ENCODE assay signal across 8 cellular contexts in the genomic region with DNA sequence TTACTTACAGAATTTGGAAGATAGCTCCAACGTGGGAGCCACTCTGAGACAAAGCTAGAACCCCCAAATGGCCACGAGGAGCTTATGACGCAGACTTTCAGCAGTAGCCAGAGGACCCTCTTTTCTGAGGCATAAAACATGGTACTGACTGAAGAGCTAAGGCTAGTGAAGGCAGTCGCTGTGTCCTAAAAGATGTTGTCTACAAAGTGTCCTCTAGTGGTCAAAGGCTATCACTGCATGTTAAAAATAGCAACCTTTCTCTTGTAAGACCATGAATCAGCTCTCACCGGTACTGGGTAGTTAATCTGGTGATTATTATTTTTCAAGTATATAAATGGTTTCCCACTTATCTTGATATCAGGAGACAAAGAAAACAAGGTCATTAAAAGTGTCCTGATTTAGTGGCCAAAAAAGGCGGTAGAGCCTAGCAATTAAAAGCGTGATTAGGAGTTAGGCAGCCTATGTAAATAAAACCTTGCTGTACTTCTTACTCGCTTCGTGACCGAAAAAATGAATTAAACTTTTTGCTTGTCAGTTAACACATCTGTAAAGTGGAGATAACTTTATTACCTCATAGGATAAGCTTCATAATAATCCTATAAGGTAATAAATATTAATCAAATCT. TPM values are rescaled to one million over a fixed set of nuclear protein-coding genes. Genes with fewer than 3 reads are reported as not detected.
DNase-seq lines count a peak whose midpoint lies in the region; ATAC-seq, FAIRE-seq and TF ChIP-seq lines count a peak whose summit lies in the region.

No MANE protein-coding gene starts in this region.

- no peaks in the 10 kb centered on the region for H3K36me3 ChIP-seq in esophagus squamous epithelium
- no peaks in the 10 kb centered on the region for H3K36me3 ChIP-seq in neuronal stem cell (replicated peaks in 1 of 2; ENCODE audit: control insufficient read depth in 2 of 2, insufficient read depth in 2 of 2, low read length in 2 of 2)

- in situ Hi-C loops in SK-MEL-5 (cut with HindIII; ENCODE audit: low pct_unique_long_range_greater_than_20kb, low sequenced_read_pairs), result no loop called here

- no peak overlapping the region for H3K4me2 ChIP-seq in neuronal stem cell (ENCODE audit: insufficient read depth, low read length, poor library complexity, severe bottlenecking)

- H4K91ac ChIP-seq in neuronal stem cell (ENCODE audit: low read depth, low read length, poor library complexity), result no peak overlapping the region

- no peak overlapping the region for H2BK5ac ChIP-seq in neuronal stem cell (ENCODE audit: low read length)

- TF ChIP-seq POLR2A in esophagus squamous epithelium (IDR thresholded peaks at IDR 0.05), result no peak

- H3K4ac ChIP-seq in neuronal stem cell (ENCODE audit: low read length), result no peak overlapping the region

- no peak overlapping the region for H2BK12ac ChIP-seq in neuronal stem cell (ENCODE audit: low read length)

- H3K4me1 ChIP-seq in esophagus squamous epithelium (no peaks in the 10 kb centered on the region), neuronal stem cell (ENCODE audit: control insufficient read depth in 2 of 2, insufficient read depth in 1 of 2, low read depth in 1 of 2, low read length in 2 of 2) (no peaks in the 10 kb centered on the region)

- FAIRE-seq in GM18507 (lab: Jason Lieb, UNC), result peak; percentile 64

- H3K79me1 ChIP-seq in neuronal stem cell (ENCODE audit: low read depth, low read length), result no peaks in the 10 kb centered on the region

- H2BK120ac ChIP-seq in neuronal stem cell (ENCODE audit: low read depth, low read length), result no peak overlapping the region

- H3K27me3 ChIP-seq in esophagus squamous epithelium (no peaks in the 10 kb centered on the region), neuronal stem cell (ENCODE audit: control insufficient read depth in 3 of 3, insufficient read depth in 3 of 3, low read depth in 1 of 3, low read length in 3 of 3) (no peaks in the 10 kb centered on the region)

- no peak overlapping the region for H2BK15ac ChIP-seq in neuronal stem cell (ENCODE audit: low read length)

- TF ChIP-seq CTCF in AG09319 (IDR thresholded peaks at IDR 0.05; ENCODE audit: low read depth, low read length) (peak; percentile 90), esophagus squamous epithelium (IDR thresholded peaks at IDR 0.05) (peak; percentile 31 to 80 (median 74))

- DNase-seq in AG09319 (ENCODE audit: extremely low read depth, low read depth), result peak; percentile 40
- DNase-seq in GM18507 (ENCODE audit: extremely low spot score, insufficient read length, low read depth), result peak; percentile 12
- peak; percentile 80 for DNase-seq in NAMALWA (ENCODE audit: low spot score)
- peak; percentile 81 for DNase-seq in SK-MEL-5 (ENCODE audit: low read depth, low spot score)
- DNase-seq in esophagus squamous epithelium (lab: John Stamatoyannopoulos, UW), result no peak
- peak; percentile 50 for DNase-seq in neuronal stem cell (ENCODE audit: low spot score)
- no peak for DNase-seq in posterior cingulate gyrus

- 33 to 48% methylated on average over 10 of the region's 10 CpGs for WGBS in esophagus squamous epithelium, 2 donors
- WGBS in neuronal stem cell (ENCODE audit: extremely low coverage in 2 of 2, insufficient read length in 2 of 2, insufficient replicate concordance in 1 of 2), 2 donors, result no CpG with 5 or more reads among the region's 10 CpGs

- no peak overlapping the region for H2AK5ac ChIP-seq in neuronal stem cell (ENCODE audit: low read depth, low read length)

- H2AFZ ChIP-seq in neuronal stem cell (ENCODE audit: low read length), result no peak overlapping the region

- H3K9ac ChIP-seq in neuronal stem cell (ENCODE audit: low read depth, low read length, poor library complexity), result no peak overlapping the region

- intact Hi-C loops in esophagus squamous epithelium (cut with DNase I) (loop anchor here (5.0 kb wide), 1 partner anchor 175 kb away; no protein-coding TSS in a partner anchor), posterior cingulate gyrus (cut with DNase I) (no loop called here)

- H3K27ac ChIP-seq in esophagus squamous epithelium (no peak overlapping the region), neuronal stem cell (replicated peaks; ENCODE audit: low read length) (no peak overlapping the region)

- H3K23ac ChIP-seq in neuronal stem cell (ENCODE audit: low read depth, low read length, poor library complexity), result no peak overlapping the region

- H3K14ac ChIP-seq in neuronal stem cell (ENCODE audit: low read length), result no peak overlapping the region

- no peaks in the 10 kb centered on the region for H3K9me3 ChIP-seq in esophagus squamous epithelium
- H3K9me3 ChIP-seq in neuronal stem cell (replicated peaks in 1 of 2; ENCODE audit: control insufficient read depth in 2 of 2, insufficient read depth in 1 of 2, low read depth in 1 of 2, low read length in 2 of 2), result no peaks in the 10 kb centered on the region

- H4K8ac ChIP-seq in neuronal stem cell (ENCODE audit: low read depth, low read length), result no peak overlapping the region

- ATAC-seq in HG02798 (IDR thresholded peaks at IDR 0.05; ENCODE audit: poor library complexity, unreplicated experiment), result peak; percentile 97

- H3K4me3 ChIP-seq in esophagus squamous epithelium, result no peak overlapping the region
- H3K4me3 ChIP-seq in neuronal stem cell (ENCODE audit: low read length in 2 of 2), result no peak overlapping the region

- H3K18ac ChIP-seq in neuronal stem cell (ENCODE audit: low read length), result no peak overlapping the region

RNA-seq across cellular contexts. Expression of a gene that starts 47.0 kb away (rescaled TPM):
- total RNA-seq in SK-MEL-5 (2014; rRNA removed; shearing (Covaris generic)), result not detected in 2 replicates
- polyA plus RNA-seq in SK-MEL-5 (2015; cell fraction: cytosol; rRNA removed), result not detected in 2 replicates
- polyA plus RNA-seq in SK-MEL-5 (2015; cell fraction: nucleus; rRNA removed), result not detected in 2 replicates
- total RNA-seq in esophagus squamous epithelium, result under 1 TPM in 1 of 4 donors, not detected in 3; 0.21 TPM
- polyA plus RNA-seq in neuronal stem cell (2013, experiment 1 of 2), result 1.4 TPM
- 1.4 TPM for polyA plus RNA-seq in neuronal stem cell (2013, experiment 2 of 2)

Comparison
In these comparisons a context has a peak if more than half of its experiments do, and no peak if none do; other contexts are left out.
1. DNase-seq: peak in AG09319 (single experiment), GM18507 (single experiment), NAMALWA (single experiment), SK-MEL-5 (single experiment) and neuronal stem cell (single experiment); none in esophagus squamous epithelium (single experiment) and posterior cingulate gyrus (0 of 10).